ENCODE assay signal across 1 cellular context in genomic region chr7:4830176-4830575, GRCh38.
TF ChIP-seq lines count a peak whose summit lies in the region.

No MANE protein-coding gene starts in this region.

TF ChIP-seq in HepG2, 621 proteins besides CTCF, POLR2A, EP300 and RAD21 (continued from another document and continues in another):
- TF ChIP-seq ZNF350 (CRISPR knock-in tag; IDR thresholded peaks at IDR 0.05; ENCODE audit: borderline replicate concordance, low read depth) (no peak; the same call in 1 of the 2 replicates), NFAT5 (CRISPR knock-in tag; IDR thresholded peaks at IDR 0.05) (no peak), ZNF17 (CRISPR knock-in tag; IDR thresholded peaks at IDR 0.05) (no peak), PCBP2 (optimal IDR thresholded peaks at IDR 0.05; ENCODE audit: low read depth, low read length, poor library complexity, severe bottlenecking) (no peak), MAFK (conservative IDR thresholded peaks at IDR 0.05 in 1 of 2, IDR thresholded peaks at IDR 0.05 in 1 of 2; ENCODE audit: low read length in 2 of 2) (no peak), ZNF281 (CRISPR knock-in tag; IDR thresholded peaks at IDR 0.05; ENCODE audit: borderline replicate concordance) (no peak), ZNF3 (CRISPR knock-in tag; IDR thresholded peaks at IDR 0.05) (no peak), GPN1 (CRISPR knock-in tag; IDR thresholded peaks at IDR 0.05; ENCODE audit: borderline replicate concordance) (no peak), KLF6 (CRISPR knock-in tag; IDR thresholded peaks at IDR 0.05) (no peak), ZNF761 (CRISPR knock-in tag; conservative IDR thresholded peaks at IDR 0.05) (no peak), KLF16 (CRISPR knock-in tag; IDR thresholded peaks at IDR 0.05) (peak in 1 of 2 experiments; percentile 44; a peak in 1 of 4 replicates), MED1 (CRISPR knock-in tag; IDR thresholded peaks at IDR 0.05) (no peak), MED13 (CRISPR knock-in tag; IDR thresholded peaks at IDR 0.05) (no peak), HIC2 (CRISPR knock-in tag; IDR thresholded peaks at IDR 0.05; ENCODE audit: low read depth) (no peak), ZNF878 (CRISPR knock-in tag; IDR thresholded peaks at IDR 0.05) (no peak), KAT8 (CRISPR knock-in tag; IDR thresholded peaks at IDR 0.05) (peak; percentile 61; the same call in 1 of the 2 replicates), TOE1 (CRISPR knock-in tag; IDR thresholded peaks at IDR 0.05) (no peak), KMT2B (CRISPR knock-in tag; IDR thresholded peaks at IDR 0.05) (no peak), ZMYM4 (CRISPR knock-in tag; IDR thresholded peaks at IDR 0.05) (peak; percentile 77), ZIK1 (CRISPR knock-in tag; IDR thresholded peaks at IDR 0.05; ENCODE audit: borderline replicate concordance, low read depth) (no peak; the same call in 1 of the 2 replicates), CCAR2 (optimal IDR thresholded peaks at IDR 0.05; ENCODE audit: low read depth, low read length) (no peak), ZFAT (CRISPR knock-in tag; conservative IDR thresholded peaks at IDR 0.05) (no peak), TFAP4 (IDR thresholded peaks at IDR 0.05; ENCODE audit: borderline replicate concordance, low read depth) (no peak), ZNF143 (CRISPR knock-in tag; IDR thresholded peaks at IDR 0.05) (peak; percentile 50; the same call in 1 of the 2 replicates), SRSF9 (IDR thresholded peaks at IDR 0.05; ENCODE audit: borderline replicate concordance, insufficient read depth, low read depth, low read length, poor library complexity, severe bottlenecking) (no peak), ZNF737 (CRISPR knock-in tag; IDR thresholded peaks at IDR 0.05; ENCODE audit: borderline replicate concordance) (no peak), NFYB (CRISPR knock-in tag; IDR thresholded peaks at IDR 0.05) (no peak), ZBTB3 (CRISPR knock-in tag; IDR thresholded peaks at IDR 0.05; ENCODE audit: borderline replicate concordance, low read depth) (no peak)
- TF ChIP-seq, protein P1, sequence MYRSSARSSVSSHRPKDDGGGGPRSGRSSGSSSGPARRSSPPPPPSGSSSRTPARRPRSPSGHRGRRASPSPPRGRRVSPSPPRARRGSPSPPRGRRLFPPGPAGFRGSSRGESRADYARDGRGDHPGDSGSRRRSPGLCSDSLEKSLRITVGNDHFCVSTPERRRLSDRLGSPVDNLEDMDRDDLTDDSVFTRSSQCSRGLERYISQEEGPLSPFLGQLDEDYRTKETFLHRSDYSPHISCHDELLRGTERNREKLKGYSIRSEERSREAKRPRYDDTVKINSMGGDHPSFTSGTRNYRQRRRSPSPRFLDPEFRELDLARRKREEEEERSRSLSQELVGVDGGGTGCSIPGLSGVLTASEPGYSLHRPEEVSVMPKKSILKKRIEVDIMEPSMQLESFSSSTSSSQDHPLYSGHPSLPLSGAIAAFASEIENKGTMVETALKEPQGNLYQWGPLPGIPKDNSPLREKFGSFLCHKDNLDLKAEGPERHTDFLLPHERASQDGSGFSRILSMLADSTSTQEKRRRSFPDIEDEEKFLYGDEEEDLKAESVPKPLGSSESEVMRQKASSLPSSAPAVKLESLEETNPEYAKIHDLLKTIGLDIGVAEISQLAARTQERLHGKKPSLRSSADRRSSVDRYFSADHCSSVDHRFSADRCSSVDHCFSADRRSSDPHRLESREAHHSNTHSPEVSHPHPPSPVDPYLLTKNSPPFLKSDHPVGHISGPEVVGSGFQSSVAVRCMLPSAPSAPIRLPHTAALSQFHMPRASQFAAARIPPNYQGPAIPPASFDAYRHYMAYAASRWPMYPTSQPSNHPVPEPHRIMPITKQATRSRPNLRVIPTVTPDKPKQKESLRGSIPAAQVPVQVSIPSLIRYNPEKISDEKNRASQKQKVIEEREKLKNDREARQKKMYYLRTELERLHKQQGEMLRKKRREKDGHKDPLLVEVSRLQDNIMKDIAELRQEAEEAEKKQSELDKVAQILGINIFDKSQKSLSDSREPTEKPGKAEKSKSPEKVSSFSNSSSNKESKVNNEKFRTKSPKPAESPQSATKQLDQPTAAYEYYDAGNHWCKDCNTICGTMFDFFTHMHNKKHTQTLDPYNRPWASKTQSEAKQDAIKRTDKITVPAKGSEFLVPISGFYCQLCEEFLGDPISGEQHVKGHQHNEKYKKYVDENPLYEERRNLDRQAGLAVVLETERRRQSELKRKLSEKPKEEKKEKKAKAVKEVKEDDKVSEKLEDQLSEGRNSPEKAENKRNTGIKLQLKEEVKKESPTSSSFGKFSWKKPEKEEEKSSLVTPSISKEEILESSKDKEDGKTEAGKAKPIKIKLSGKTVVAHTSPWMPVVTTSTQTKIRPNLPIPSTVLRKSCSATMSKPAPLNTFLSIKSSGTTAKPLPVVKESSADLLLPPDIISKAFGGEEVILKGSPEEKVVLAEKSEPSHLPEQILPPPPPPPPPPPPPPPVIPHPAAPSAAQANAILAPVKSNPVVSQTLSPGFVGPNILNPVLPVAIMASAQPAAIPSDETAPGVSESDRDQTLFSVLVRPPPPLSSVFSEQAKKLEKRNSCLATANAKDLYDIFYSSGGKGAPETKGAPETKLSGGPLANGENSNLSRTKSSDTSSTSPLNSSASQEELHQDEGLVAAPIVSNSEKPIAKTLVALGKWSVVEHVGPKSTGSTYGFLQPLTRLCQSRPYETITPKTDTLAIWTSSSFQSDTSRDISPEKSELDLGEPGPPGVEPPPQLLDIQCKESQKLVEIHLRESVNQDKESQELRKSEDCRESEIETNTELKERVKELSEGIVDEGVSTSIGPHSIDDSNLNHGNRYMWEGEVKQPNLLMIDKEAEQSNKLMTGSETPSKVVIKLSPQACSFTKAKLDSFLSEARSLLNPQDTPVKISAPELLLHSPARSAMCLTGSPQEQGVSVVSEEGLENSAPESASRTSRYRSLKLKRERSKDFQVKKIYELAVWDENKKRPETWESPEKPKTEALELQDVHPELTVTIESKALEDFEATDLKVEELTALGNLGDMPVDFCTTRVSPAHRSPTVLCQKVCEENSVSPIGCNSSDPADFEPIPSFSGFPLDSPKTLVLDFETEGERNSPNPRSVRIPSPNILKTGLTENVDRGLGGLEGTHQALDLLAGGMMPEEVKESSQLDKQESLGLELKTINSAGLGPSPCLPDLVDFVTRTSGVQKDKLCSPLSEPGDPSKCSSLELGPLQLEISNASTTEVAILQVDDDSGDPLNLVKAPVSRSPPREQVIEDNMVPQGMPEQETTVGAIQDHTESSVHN (CRISPR knock-in tag; IDR thresholded peaks at IDR 0.05), result 0 out of 2 replicates have a peak, but pooled peaks have one; percentile 39
- TF ChIP-seq, protein P2, sequence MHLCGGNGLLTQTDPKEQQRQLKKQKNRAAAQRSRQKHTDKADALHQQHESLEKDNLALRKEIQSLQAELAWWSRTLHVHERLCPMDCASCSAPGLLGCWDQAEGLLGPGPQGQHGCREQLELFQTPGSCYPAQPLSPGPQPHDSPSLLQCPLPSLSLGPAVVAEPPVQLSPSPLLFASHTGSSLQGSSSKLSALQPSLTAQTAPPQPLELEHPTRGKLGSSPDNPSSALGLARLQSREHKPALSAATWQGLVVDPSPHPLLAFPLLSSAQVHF (CRISPR knock-in tag; IDR thresholded peaks at IDR 0.05), result no peak
- TF ChIP-seq, protein P3, sequence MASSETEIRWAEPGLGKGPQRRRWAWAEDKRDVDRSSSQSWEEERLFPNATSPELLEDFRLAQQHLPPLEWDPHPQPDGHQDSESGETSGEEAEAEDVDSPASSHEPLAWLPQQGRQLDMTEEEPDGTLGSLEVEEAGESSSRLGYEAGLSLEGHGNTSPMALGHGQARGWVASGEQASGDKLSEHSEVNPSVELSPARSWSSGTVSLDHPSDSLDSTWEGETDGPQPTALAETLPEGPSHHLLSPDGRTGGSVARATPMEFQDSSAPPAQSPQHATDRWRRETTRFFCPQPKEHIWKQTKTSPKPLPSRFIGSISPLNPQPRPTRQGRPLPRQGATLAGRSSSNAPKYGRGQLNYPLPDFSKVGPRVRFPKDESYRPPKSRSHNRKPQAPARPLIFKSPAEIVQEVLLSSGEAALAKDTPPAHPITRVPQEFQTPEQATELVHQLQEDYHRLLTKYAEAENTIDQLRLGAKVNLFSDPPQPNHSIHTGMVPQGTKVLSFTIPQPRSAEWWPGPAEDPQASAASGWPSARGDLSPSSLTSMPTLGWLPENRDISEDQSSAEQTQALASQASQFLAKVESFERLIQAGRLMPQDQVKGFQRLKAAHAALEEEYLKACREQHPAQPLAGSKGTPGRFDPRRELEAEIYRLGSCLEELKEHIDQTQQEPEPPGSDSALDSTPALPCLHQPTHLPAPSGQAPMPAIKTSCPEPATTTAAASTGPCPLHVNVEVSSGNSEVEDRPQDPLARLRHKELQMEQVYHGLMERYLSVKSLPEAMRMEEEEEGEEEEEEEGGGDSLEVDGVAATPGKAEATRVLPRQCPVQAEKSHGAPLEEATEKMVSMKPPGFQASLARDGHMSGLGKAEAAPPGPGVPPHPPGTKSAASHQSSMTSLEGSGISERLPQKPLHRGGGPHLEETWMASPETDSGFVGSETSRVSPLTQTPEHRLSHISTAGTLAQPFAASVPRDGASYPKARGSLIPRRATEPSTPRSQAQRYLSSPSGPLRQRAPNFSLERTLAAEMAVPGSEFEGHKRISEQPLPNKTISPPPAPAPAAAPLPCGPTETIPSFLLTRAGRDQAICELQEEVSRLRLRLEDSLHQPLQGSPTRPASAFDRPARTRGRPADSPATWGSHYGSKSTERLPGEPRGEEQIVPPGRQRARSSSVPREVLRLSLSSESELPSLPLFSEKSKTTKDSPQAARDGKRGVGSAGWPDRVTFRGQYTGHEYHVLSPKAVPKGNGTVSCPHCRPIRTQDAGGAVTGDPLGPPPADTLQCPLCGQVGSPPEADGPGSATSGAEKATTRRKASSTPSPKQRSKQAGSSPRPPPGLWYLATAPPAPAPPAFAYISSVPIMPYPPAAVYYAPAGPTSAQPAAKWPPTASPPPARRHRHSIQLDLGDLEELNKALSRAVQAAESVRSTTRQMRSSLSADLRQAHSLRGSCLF (CRISPR knock-in tag; IDR thresholded peaks at IDR 0.05; ENCODE audit: borderline replicate concordance), result no peak
